ENCODE assay signal across 8 cellular contexts in genomic region chr1:231420959-231421615, GRCh38. TPM values are rescaled to one million over a fixed set of nuclear protein-coding genes. Genes with fewer than 3 reads are reported as not detected.
DNase-seq lines count a peak whose midpoint lies in the region; ATAC-seq and TF ChIP-seq lines count a peak whose summit lies in the region.

No MANE protein-coding gene starts in this region.

- ATAC-seq in GM19023 (IDR thresholded peaks at IDR 0.05; ENCODE audit: unreplicated experiment) (peak; percentile 8), HG03159 (IDR thresholded peaks at IDR 0.05; ENCODE audit: unreplicated experiment) (peak; percentile 16), left cardiac atrium (peak; percentile 4 to 12)

- H3K4me1 ChIP-seq in SJCRH30 (0 out of 2 replicates have a peak, but pooled peaks cover 5% of the 10 kb centered on the region), adipocyte (ENCODE audit: control insufficient read depth, insufficient read depth, low read length) (peaks cover 41% of the 10 kb centered on the region), prostate gland (replicated peaks) (peaks cover 3% of the 10 kb centered on the region)

- DNase-seq in AG08395 (ENCODE audit: low spot score) (peak; percentile 13), SJCRH30 (peak; percentile 50 to 63), adipocyte (ENCODE audit: low read depth) (peak; percentile 59), left cardiac atrium (peak; percentile 56), prostate gland (ENCODE audit: low spot score) (peak; percentile 26), KG1 (lab: John Stamatoyannopoulos, UW) (no peak)

- intact Hi-C loops in left cardiac atrium (cut with DNase I) (no loop called here), prostate gland (cut with DNase I) (loop anchor here (5.0 kb wide), 3 partner anchors 39 to 171 kb away; partner anchors contain the start of genes EXOC8 and SPRTN)

- H3K36me3 ChIP-seq in SJCRH30 (no peaks in the 10 kb centered on the region; the same call in 1 of the 2 replicates), adipocyte (ENCODE audit: control insufficient read depth, insufficient read depth, low read length, severe bottlenecking) (no peaks in the 10 kb centered on the region), prostate gland (no peaks in the 10 kb centered on the region)

- H3K27ac ChIP-seq in SJCRH30 (peak overlapping the region; percentile 4; the same call in 1 of the 2 replicates), prostate gland (peak overlapping the region; percentile 96)

- H3K4me3 ChIP-seq in SJCRH30 (peak overlapping the region; percentile 98), adipocyte (ENCODE audit: low read length) (peak overlapping the region; percentile 86), prostate gland (peak overlapping the region; percentile 66 to 70)

- no peak for TF ChIP-seq CTCF in prostate gland (IDR thresholded peaks at IDR 0.05)

- H3K9me3 ChIP-seq in SJCRH30 (replicated peaks) (no peaks in the 10 kb centered on the region), adipocyte (ENCODE audit: control insufficient read depth, low read length) (no peaks in the 10 kb centered on the region), prostate gland (no peaks in the 10 kb centered on the region)

- no peak for TF ChIP-seq POLR2A in prostate gland (IDR thresholded peaks at IDR 0.05)

- H3K27me3 ChIP-seq in SJCRH30: no peaks in the 10 kb centered on the region
- H3K27me3 ChIP-seq in adipocyte (replicated peaks; ENCODE audit: control insufficient read depth, insufficient read depth, low read length): no peaks in the 10 kb centered on the region
- H3K27me3 ChIP-seq in prostate gland (replicated peaks; ENCODE audit: insufficient read depth): no peaks in the 10 kb centered on the region

- H3K9ac ChIP-seq in adipocyte (ENCODE audit: low read length): peak overlapping the region; percentile 91

- WGBS in prostate gland: 0% methylated on average over 37 of the region's 71 CpGs

RNA-seq across cellular contexts. Expression of gene EGLN1, which starts 1.0 kb away (rescaled TPM):
- total RNA-seq in SJCRH30 (2014; rRNA removed; shearing (Covaris generic)): 23.8 and 26.7 TPM in 2 replicates
- total RNA-seq in left cardiac atrium (10 to 100 TPM; 53.6 to 85.0 TPM), prostate gland (10 to 100 TPM; 32.2 to 61.5 TPM)
